ENCODE assay signal across 10 cellular contexts in the genomic region with DNA sequence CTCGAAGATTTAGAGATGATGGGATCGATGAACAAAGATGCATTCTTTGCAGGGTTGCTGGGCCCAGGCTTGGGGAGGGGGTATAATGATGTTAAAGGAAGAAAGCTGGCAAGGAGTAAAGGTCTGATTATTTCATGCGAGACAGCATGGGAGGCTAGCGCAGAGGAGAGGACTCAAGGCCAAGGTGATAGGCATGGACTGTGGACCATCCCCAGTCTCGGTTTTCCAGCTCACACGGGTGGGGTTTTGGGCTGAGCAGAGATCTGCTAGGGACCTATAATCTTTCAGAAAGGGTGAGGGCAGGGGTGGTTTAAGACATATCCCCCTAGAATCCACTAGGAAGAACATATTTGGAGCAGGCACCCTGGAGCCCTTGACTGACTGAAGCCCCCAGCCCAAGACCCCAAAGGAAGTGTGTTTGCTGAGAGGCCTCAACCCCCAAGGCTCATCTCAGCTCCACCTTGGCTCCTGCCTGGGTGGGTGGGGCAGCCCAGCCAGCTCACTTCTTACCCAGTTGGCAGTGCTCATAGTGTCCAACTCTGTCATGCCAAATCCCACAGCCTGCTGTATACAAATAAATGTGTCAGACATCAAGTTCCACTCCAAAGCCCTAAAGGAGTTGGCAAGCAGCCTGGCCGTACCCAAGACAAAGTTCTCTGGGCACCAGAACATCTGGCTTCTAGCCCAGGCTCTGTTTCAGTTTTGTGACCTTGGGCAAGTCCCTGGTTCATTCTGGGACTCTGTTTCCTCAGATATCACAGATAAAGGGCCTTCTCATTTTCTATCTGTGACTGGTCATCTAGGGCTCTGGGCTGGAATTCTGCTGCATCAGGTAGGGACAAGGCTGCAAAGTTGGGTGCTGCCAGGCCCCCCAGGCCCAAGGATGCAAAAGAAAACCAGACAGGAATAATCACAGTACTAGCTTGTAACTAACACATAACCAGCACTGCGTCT. TPM values are rescaled to one million over a fixed set of nuclear protein-coding genes. Genes with fewer than 3 reads are reported as not detected.
A peak's percentile ranks its signal among the peaks of the same experiment; 100 is the strongest.
DNase-seq lines count a peak whose midpoint lies in the region; ATAC-seq and TF ChIP-seq lines count a peak whose summit lies in the region.
"Had no signal": no experiment of that assay in that cellular context is flagged by ENCODE, and none has a peak within 500 bp of the region (broad histone marks: within the 10 kb centered on the region; RNA-seq: fewer than 3 reads in every experiment).

No MANE protein-coding gene starts in this region.

- H3K4me2 ChIP-seq in PC-9 (peak overlapping the region; percentile 47), OCI-LY7 (ENCODE audit: low read length) (no peak overlapping the region)

- H3K4me3 ChIP-seq in PC-9 (no peak overlapping the region), fibroblast of the aortic adventitia (ENCODE audit: low read depth, low read length) (no peak overlapping the region), OCI-LY7 (ENCODE audit: low read depth, low read length, poor library complexity, severe bottlenecking) (no peak overlapping the region)

- intact Hi-C loops in PC-9 (cut with micrococcal nuclease; ENCODE audit: unreplicated experiment) = no loop called here
- intact Hi-C loops in OCI-LY7 (cut with micrococcal nuclease; ENCODE audit: unreplicated experiment) = no loop called here

- DNase-seq in C1 segment of cervical spinal cord (lab: John Stamatoyannopoulos, UW) (peak in 8 of 14 donors; percentile 31 to 71 (median 60)), PC-9 (peak; percentile 84 to 92), fibroblast of the aortic adventitia (ENCODE audit: low read depth) (peak; percentile 33), neural crest cell (ENCODE audit: low read depth, low spot score) (no peak), OCI-LY7 (ENCODE audit: low spot score) (no peak), endothelial cell (ENCODE audit: low spot score) (no peak)
- DNase-seq: activated T-cell treated with anti-CD3 and anti-CD28 coated beads for 4 hours; CD4-positive, CD25-positive, alpha-beta regulatory T cell had no signal

- POLR2A ChIA-PET in PC-9 (lab: Charles Lee; ENCODE audit: unreplicated experiment) (interaction anchor here (0.7 kb wide), 1 partner anchor 106 kb away, joined by 4 read pairs; no protein-coding TSS in a partner anchor), OCI-LY7 (lab: Charles Lee) (interaction anchor here (0.8 kb wide), 1 partner anchor 275 kb away, joined by 3 read pairs; no protein-coding TSS in a partner anchor)

- H3K9me2 ChIP-seq in PC-9 (ENCODE audit: insufficient read depth) (no peaks in the 10 kb centered on the region), OCI-LY7 (ENCODE audit: insufficient read depth, low read length) (no peaks in the 10 kb centered on the region)

- H3K9me3 ChIP-seq in PC-9 (ENCODE audit: insufficient read depth, low read depth) (no peaks in the 10 kb centered on the region), OCI-LY7 (ENCODE audit: low read length) (no peaks in the 10 kb centered on the region)

- CTCF ChIA-PET in PC-9 (lab: Charles Lee) (interaction anchor here (1.0 to 1.5 kb wide), 3 partner anchors 8 to 24 kb away, joined by 3 to 5 read pairs (median 3); no protein-coding TSS in a partner anchor), OCI-LY7 (lab: Charles Lee; ENCODE audit: unreplicated experiment) (no interaction called here)

- H4K20me1 ChIP-seq in PC-9 (ENCODE audit: insufficient read depth) (no peaks in the 10 kb centered on the region), OCI-LY7 (ENCODE audit: insufficient read depth, low read length) (no peaks in the 10 kb centered on the region)

- H3K4me1 ChIP-seq in PC-9 (replicated peaks; ENCODE audit: insufficient read depth) = peaks cover 73% of the 10 kb centered on the region
- no peaks in the 10 kb centered on the region for H3K4me1 ChIP-seq in OCI-LY7 (ENCODE audit: insufficient read depth, low read length, poor library complexity, severe bottlenecking)

- no peaks in the 10 kb centered on the region for H3K27me3 ChIP-seq in PC-9 (ENCODE audit: insufficient read depth, low read depth)

- H2AFZ ChIP-seq in PC-9 = no peak overlapping the region
- no peak overlapping the region for H2AFZ ChIP-seq in OCI-LY7 (ENCODE audit: low read length)

- H3K4me1 Mint-ChIP-seq in neural crest cell (peaks cover 56% of the 10 kb centered on the region), endothelial cell (ENCODE audit: unreplicated experiment) (no peaks in the 10 kb centered on the region)
- H3K4me1 Mint-ChIP-seq: CD4-positive, CD25-positive, alpha-beta regulatory T cell had no signal

- peaks cover 26% of the 10 kb centered on the region for H3F3A ChIP-seq in PC-9 (ENCODE audit: insufficient read depth, low read depth)

- no peak for TF ChIP-seq CTCF in PC-9 (conservative IDR thresholded peaks at IDR 0.05)
- no peak for TF ChIP-seq CTCF in fibroblast of the aortic adventitia (IDR thresholded peaks at IDR 0.05; ENCODE audit: insufficient read depth, low read length)
- TF ChIP-seq CTCF in neural crest cell (conservative IDR thresholded peaks at IDR 0.05) = no peak
- TF ChIP-seq CTCF in OCI-LY7 (conservative IDR thresholded peaks at IDR 0.05; ENCODE audit: low read length) = no peak
- no peak for TF ChIP-seq CTCF in endothelial cell (IDR thresholded peaks at IDR 0.05; ENCODE audit: unreplicated experiment)

- H3K36me3 Mint-ChIP-seq in neural crest cell (ENCODE audit: low read depth) = no peaks in the 10 kb centered on the region
- H3K36me3 Mint-ChIP-seq in endothelial cell (ENCODE audit: low read depth, unreplicated experiment) = no peaks in the 10 kb centered on the region
- H3K36me3 Mint-ChIP-seq: CD4-positive, CD25-positive, alpha-beta regulatory T cell had no signal

- no TSS peak for BruUV-seq in PC-9 (replicated peaks; lab: Mats Ljungman, UMichigan)
- no TSS peak for BruUV-seq in OCI-LY7 (replicated peaks; lab: Mats Ljungman, UMichigan)

- H3K27ac Mint-ChIP-seq in neural crest cell (ENCODE audit: unreplicated experiment) (peak overlapping the region; percentile 87), endothelial cell (ENCODE audit: unreplicated experiment) (no peak overlapping the region)

- H3K79me2 ChIP-seq in PC-9 (ENCODE audit: low read depth) = no peaks in the 10 kb centered on the region
- H3K79me2 ChIP-seq in OCI-LY7 (ENCODE audit: insufficient read depth, low read depth, low read length) = no peaks in the 10 kb centered on the region

- ATAC-seq in HG02623 (IDR thresholded peaks at IDR 0.05; ENCODE audit: unreplicated experiment) = no peak
- ATAC-seq in GM21619 (IDR thresholded peaks at IDR 0.05; ENCODE audit: unreplicated experiment) = no peak

- H3K27ac ChIP-seq in PC-9 (0 out of 2 replicates have a peak overlapping the region, but pooled peaks have one; percentile 30), OCI-LY7 (ENCODE audit: low read depth, low read length, poor library complexity, severe bottlenecking) (no peak overlapping the region)

- no peaks in the 10 kb centered on the region for H3K36me3 ChIP-seq in PC-9 (ENCODE audit: low read depth)
- no peaks in the 10 kb centered on the region for H3K36me3 ChIP-seq in OCI-LY7 (ENCODE audit: insufficient read depth, low read length)

- H3K4me3 Mint-ChIP-seq in neural crest cell (no peak overlapping the region), endothelial cell (ENCODE audit: unreplicated experiment) (no peak overlapping the region)
- H3K4me3 Mint-ChIP-seq: CD4-positive, CD25-positive, alpha-beta regulatory T cell had no signal

- H3K27me3 Mint-ChIP-seq in neural crest cell (ENCODE audit: low read depth) (no peaks in the 10 kb centered on the region), endothelial cell (ENCODE audit: unreplicated experiment) (peaks cover 2% of the 10 kb centered on the region)

- no peaks in the 10 kb centered on the region for H3K9me3 Mint-ChIP-seq in neural crest cell
- H3K9me3 Mint-ChIP-seq in endothelial cell (ENCODE audit: unreplicated experiment) = no peaks in the 10 kb centered on the region
- H3K9me3 Mint-ChIP-seq: CD4-positive, CD25-positive, alpha-beta regulatory T cell had no signal

RNA-seq across cellular contexts. Expression of a gene that starts 17.8 kb away (rescaled TPM):
- total RNA-seq in PC-9 (2021) (0.48 and 1.2 TPM in 2 replicates), fibroblast of the aortic adventitia (ENCODE audit: low replicate concordance) (under 0.01 TPM in 1 of 2 replicates, not detected in the other), neural crest cell (4.9 and 5.5 TPM in 2 replicates), OCI-LY7 (2022) (0.30 and 0.52 TPM in 2 replicates), endothelial cell (ENCODE audit: unreplicated experiment) (0.13 TPM)
- 0.31 and 0.41 TPM in 2 replicates for total RNA-seq in OCI-LY7 (2014; rRNA removed; shearing (Covaris generic))

RNA-seq across cellular contexts. Expression of a gene that starts 47.8 kb away (rescaled TPM):
- total RNA-seq in PC-9 (2021) (0.33 and 0.35 TPM in 2 replicates), fibroblast of the aortic adventitia (ENCODE audit: low replicate concordance) (0.65 and 2.3 TPM in 2 replicates), neural crest cell (not detected in 2 replicates), OCI-LY7 (2022) (not detected in 2 replicates), endothelial cell (ENCODE audit: unreplicated experiment) (2.1 TPM)
- total RNA-seq in OCI-LY7 (2014; rRNA removed; shearing (Covaris generic)) = not detected in 2 replicates

Comparison
In these comparisons a context has a peak if more than half of its experiments do, and no peak if none do; other contexts are left out.
1. DNase-seq: peak in C1 segment of cervical spinal cord (8 of 14), PC-9 (2 of 2) and fibroblast of the aortic adventitia (single experiment); none in neural crest cell (single experiment), OCI-LY7 (single experiment) and endothelial cell (single experiment).